In the genomic region with DNA sequence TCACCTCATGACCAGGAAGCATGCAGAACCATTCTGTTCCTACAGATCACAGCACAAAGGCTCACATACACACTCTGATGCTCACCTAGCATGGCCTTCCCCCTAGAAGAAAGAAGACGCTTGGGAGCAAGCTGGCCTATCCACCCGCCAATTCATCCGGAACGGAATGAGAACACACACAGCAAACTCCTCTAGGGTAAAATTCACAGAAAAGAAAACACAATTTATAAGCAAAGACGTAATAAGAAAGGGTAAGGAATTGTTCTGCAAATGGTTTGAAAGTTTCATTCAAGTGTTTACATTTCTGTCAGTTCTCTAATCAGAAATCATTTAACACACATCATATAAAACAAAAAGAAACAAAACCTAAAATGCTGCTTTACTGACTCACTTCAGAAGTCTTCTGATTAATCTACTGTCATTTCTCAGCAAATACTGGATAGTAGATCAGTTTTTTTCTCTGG, we compare ENCODE assay signal across 21 cellular contexts.
A peak's percentile ranks its signal among the peaks of the same experiment; 100 is the strongest.
DNase-seq lines count a peak whose midpoint lies in the region; TF ChIP-seq lines count a peak whose summit lies in the region.
"Had no signal": no experiment of that assay in that cellular context is flagged by ENCODE, and none has a peak within 500 bp of the region (broad histone marks: within the 10 kb centered on the region; RNA-seq: fewer than 3 reads in every experiment).

No MANE protein-coding gene starts in this region.

- H3K9ac ChIP-seq in OCI-LY1 (ENCODE audit: low read length) (peak overlapping the region; percentile 2; the same call in 1 of the 2 replicates), fibroblast of lung (ENCODE audit: insufficient read depth, low read length) (no peak overlapping the region)

- H3K27me3 Mint-ChIP-seq in neural crest cell (ENCODE audit: low read depth) (no peaks in the 10 kb centered on the region), Caco-2 (ENCODE audit: insufficient read depth, unreplicated experiment) (no peaks in the 10 kb centered on the region)
- H3K27me3 Mint-ChIP-seq: activated naive CD8-positive, alpha-beta T cell; stimulated activated naive CD8-positive, alpha-beta T cell treated with anti-CD3 and anti-CD28 coated beads, Interleukin-15, Interleukin-2, amounts not matched to agents 100 ng/mL and 50 ng/mL, for 24 hours had no signal

- H3K36me3 ChIP-seq in OCI-LY1 (ENCODE audit: insufficient read depth, low read length): peaks cover 11% of the 10 kb centered on the region; the same call in 1 of the 2 replicates
- H3K36me3 ChIP-seq in fibroblast of lung (ENCODE audit: control insufficient read depth, insufficient read depth, low read length): no peaks in the 10 kb centered on the region
- H3K36me3 ChIP-seq in Caco-2 (ENCODE audit: control insufficient read depth, insufficient read depth, low read length): no peaks in the 10 kb centered on the region
- H3K36me3 ChIP-seq: lower lobe of right lung, ovary, SJSA1, tibial nerve had no signal

- no peaks in the 10 kb centered on the region for H3K9me2 ChIP-seq in OCI-LY1 (ENCODE audit: low read depth, low read length)

- peak overlapping the region; percentile 51 for H3K27ac Mint-ChIP-seq in neural crest cell (ENCODE audit: unreplicated experiment)
- H3K27ac Mint-ChIP-seq in Caco-2 (ENCODE audit: unreplicated experiment): no peak overlapping the region
- H3K27ac Mint-ChIP-seq: activated naive CD8-positive, alpha-beta T cell; stimulated activated naive CD8-positive, alpha-beta T cell treated with anti-CD3 and anti-CD28 coated beads, Interleukin-15, Interleukin-2, amounts not matched to agents 100 ng/mL and 50 ng/mL, for 24 hours had no signal

- H4K20me1 ChIP-seq in OCI-LY1 (ENCODE audit: insufficient read depth, low read length) (no peaks in the 10 kb centered on the region), fibroblast of lung (ENCODE audit: control insufficient read depth, extremely low read depth, insufficient read depth, low read length) (no peaks in the 10 kb centered on the region)

- no peaks in the 10 kb centered on the region for H3K9me3 ChIP-seq in OCI-LY1 (ENCODE audit: low read length)
- H3K9me3 ChIP-seq in fibroblast of lung (ENCODE audit: control insufficient read depth, insufficient read depth, low read depth, low read length): no peaks in the 10 kb centered on the region
- no peaks in the 10 kb centered on the region for H3K9me3 ChIP-seq in Caco-2
- H3K9me3 ChIP-seq: body of pancreas, lower lobe of right lung, ovary, SJSA1, tibial nerve had no signal

- BruUV-seq in Caco-2 (replicated peaks; lab: Mats Ljungman, UMichigan): no TSS peak

- DNase-seq in DMS79 (lab: John Stamatoyannopoulos, UW) (peak; percentile 35), fibroblast of lung (ENCODE audit: low read depth in 2 of 2) (peak; percentile 14 to 27), neural crest cell (ENCODE audit: low read depth, low spot score) (no peak), inferior parietal cortex (ENCODE audit: extremely low spot score) (no peak), Caco-2 (no peak), putamen (ENCODE audit: low spot score) (no peak)
- no peak for DNase-seq in stimulated activated CD4-positive, alpha-beta T cell treated with anti-CD3 and anti-CD28 coated beads, Interleukin-4, amount 100 ng/mL, for 4 hours
- DNase-seq: activated T-cell treated with anti-CD3 and anti-CD28 coated beads, Interleukin-2, amount 50 U/mL, for 48 hours; body of pancreas; CD4-positive, alpha-beta memory T cell; DMS53; lower lobe of right lung; NCI-H1436 treated with DMSO at 0.1 percent for 48 hours; ovary; stimulated activated CD4-positive, alpha-beta T cell treated with anti-CD3 and anti-CD28 coated beads, Interleukin-1b, Interleukin-23, amount 100 ng/mL, for 48 hours had no signal

- intact Hi-C loops in Caco-2 (cut with micrococcal nuclease; ENCODE audit: unreplicated experiment): no loop called here

- H3K4me1 ChIP-seq in OCI-LY1 (ENCODE audit: insufficient read depth, low read length, severe bottlenecking) (peaks cover 62% of the 10 kb centered on the region), fibroblast of lung (ENCODE audit: control insufficient read depth, extremely low read depth, insufficient read depth, low read length) (no peaks in the 10 kb centered on the region), Caco-2 (no peaks in the 10 kb centered on the region; the same call in 1 of the 2 replicates)
- H3K4me1 ChIP-seq: body of pancreas, lower lobe of right lung, tibial nerve had no signal

- H3K4me1 Mint-ChIP-seq in neural crest cell: peaks cover 26% of the 10 kb centered on the region
- H3K4me1 Mint-ChIP-seq in Caco-2 (ENCODE audit: low read depth, unreplicated experiment): no peaks in the 10 kb centered on the region

- H3K27ac ChIP-seq in OCI-LY1 (ENCODE audit: low read depth, low read length, poor library complexity, severe bottlenecking) (peak overlapping the region; percentile 63), fibroblast of lung (ENCODE audit: insufficient read depth, low read length) (no peak overlapping the region)
- H3K27ac ChIP-seq: body of pancreas, lower lobe of right lung, ovary, SJSA1, tibial nerve had no signal

- H3K4me2 ChIP-seq in OCI-LY1 (ENCODE audit: low read length): peak overlapping the region; percentile 7; the same call in 1 of the 2 replicates
- no peak overlapping the region for H3K4me2 ChIP-seq in fibroblast of lung (ENCODE audit: extremely low read depth, insufficient read depth, low read length)

- TF ChIP-seq CTCF in OCI-LY1 (IDR thresholded peaks at IDR 0.05; ENCODE audit: low read length): no peak
- no peak for TF ChIP-seq CTCF in fibroblast of lung (conservative IDR thresholded peaks at IDR 0.05 in 1 of 2, IDR thresholded peaks at IDR 0.05 in 1 of 2; ENCODE audit: low read depth in 1 of 2, low read length in 2 of 2)
- no peak for TF ChIP-seq CTCF in neural crest cell (conservative IDR thresholded peaks at IDR 0.05)
- no peak for TF ChIP-seq CTCF in Caco-2 (IDR thresholded peaks at IDR 0.05; ENCODE audit: insufficient read depth in 1 of 2, low read depth in 1 of 2, low read length in 1 of 2, severe bottlenecking in 1 of 2, unreplicated experiment in 1 of 2)

- H3K36me3 Mint-ChIP-seq in neural crest cell (ENCODE audit: low read depth): no peaks in the 10 kb centered on the region
- H3K36me3 Mint-ChIP-seq in Caco-2 (ENCODE audit: insufficient read depth, unreplicated experiment): no peaks in the 10 kb centered on the region
- H3K36me3 Mint-ChIP-seq: activated naive CD8-positive, alpha-beta T cell; CD4-positive, alpha-beta memory T cell; immature natural killer cell had no signal

- H3K9me3 Mint-ChIP-seq in neural crest cell: no peaks in the 10 kb centered on the region
- H3K9me3 Mint-ChIP-seq in Caco-2 (ENCODE audit: unreplicated experiment): no peaks in the 10 kb centered on the region
- H3K9me3 Mint-ChIP-seq: CD4-positive, alpha-beta memory T cell; immature natural killer cell; stimulated activated naive CD8-positive, alpha-beta T cell treated with anti-CD3 and anti-CD28 coated beads, Interleukin-15, Interleukin-2, amounts not matched to agents 100 ng/mL and 50 ng/mL, for 24 hours had no signal

- no peak overlapping the region for H3K4me3 ChIP-seq in OCI-LY1 (ENCODE audit: low read depth, low read length, poor library complexity, severe bottlenecking)
- H3K4me3 ChIP-seq in fibroblast of lung (replicated peaks in 1 of 4; ENCODE audit: control extremely low read depth in 1 of 4, insufficient read depth in 1 of 4, low read depth in 3 of 4, low read length in 4 of 4): no peak overlapping the region
- no peak overlapping the region for H3K4me3 ChIP-seq in Caco-2 (ENCODE audit: low read depth, low read length)
- H3K4me3 ChIP-seq: body of pancreas, lower lobe of right lung, ovary, SJSA1, tibial nerve had no signal

- H3K27me3 ChIP-seq in OCI-LY1 (ENCODE audit: insufficient read depth, low read length): no peaks in the 10 kb centered on the region
- H3K27me3 ChIP-seq in fibroblast of lung (ENCODE audit: control insufficient read depth, insufficient read depth, low read length): no peaks in the 10 kb centered on the region
- no peaks in the 10 kb centered on the region for H3K27me3 ChIP-seq in Caco-2 (replicated peaks; ENCODE audit: control insufficient read depth, insufficient read depth, low read length)
- H3K27me3 ChIP-seq: body of pancreas, ovary, SJSA1, tibial nerve had no signal

- no peaks in the 10 kb centered on the region for H3F3A ChIP-seq in OCI-LY1 (ENCODE audit: insufficient read depth, low read length)

- POLR2A ChIA-PET in Caco-2 (lab: Charles Lee): no interaction called here

- H3K4me3 Mint-ChIP-seq in neural crest cell (no peak overlapping the region), Caco-2 (ENCODE audit: unreplicated experiment) (no peak overlapping the region)
- H3K4me3 Mint-ChIP-seq: activated naive CD8-positive, alpha-beta T cell; CD4-positive, alpha-beta memory T cell; stimulated activated naive CD8-positive, alpha-beta T cell treated with anti-CD3 and anti-CD28 coated beads, Interleukin-15, Interleukin-2, amounts not matched to agents 100 ng/mL and 50 ng/mL, for 24 hours had no signal

- CTCF ChIA-PET in Caco-2 (lab: Charles Lee): no interaction called here

- H3K79me2 ChIP-seq in OCI-LY1 (ENCODE audit: insufficient read depth, low read length): no peaks in the 10 kb centered on the region
- no peaks in the 10 kb centered on the region for H3K79me2 ChIP-seq in fibroblast of lung (ENCODE audit: control insufficient read depth, insufficient read depth, low read length)

- H2AFZ ChIP-seq in OCI-LY1 (ENCODE audit: low read length): no peak overlapping the region
- H2AFZ ChIP-seq in fibroblast of lung (ENCODE audit: low read length): no peak overlapping the region

Comparison
In these comparisons a context has a peak if more than half of its experiments do, and no peak if none do; other contexts are left out.
1. DNase-seq: peak in DMS79 (single experiment) and fibroblast of lung (2 of 2); none in neural crest cell (single experiment), stimulated activated CD4-positive, alpha-beta T cell treated with anti-CD3 and anti-CD28 coated beads, Interleukin-4, amount 100 ng/mL, for 4 hours (0 of 2), inferior parietal cortex (single experiment), Caco-2 (0 of 2) and putamen (single experiment).